Comparison of ENCODE assay signal across 1 cellular context in genomic region chr2:42925742-42926437, GRCh38.
TF ChIP-seq lines count a peak whose summit lies in the region.

No MANE protein-coding gene starts in this region.

TF ChIP-seq in GM23338, 12 proteins besides CTCF, POLR2A, EP300 and RAD21 (continued from another document):
- TF ChIP-seq, protein P1, sequence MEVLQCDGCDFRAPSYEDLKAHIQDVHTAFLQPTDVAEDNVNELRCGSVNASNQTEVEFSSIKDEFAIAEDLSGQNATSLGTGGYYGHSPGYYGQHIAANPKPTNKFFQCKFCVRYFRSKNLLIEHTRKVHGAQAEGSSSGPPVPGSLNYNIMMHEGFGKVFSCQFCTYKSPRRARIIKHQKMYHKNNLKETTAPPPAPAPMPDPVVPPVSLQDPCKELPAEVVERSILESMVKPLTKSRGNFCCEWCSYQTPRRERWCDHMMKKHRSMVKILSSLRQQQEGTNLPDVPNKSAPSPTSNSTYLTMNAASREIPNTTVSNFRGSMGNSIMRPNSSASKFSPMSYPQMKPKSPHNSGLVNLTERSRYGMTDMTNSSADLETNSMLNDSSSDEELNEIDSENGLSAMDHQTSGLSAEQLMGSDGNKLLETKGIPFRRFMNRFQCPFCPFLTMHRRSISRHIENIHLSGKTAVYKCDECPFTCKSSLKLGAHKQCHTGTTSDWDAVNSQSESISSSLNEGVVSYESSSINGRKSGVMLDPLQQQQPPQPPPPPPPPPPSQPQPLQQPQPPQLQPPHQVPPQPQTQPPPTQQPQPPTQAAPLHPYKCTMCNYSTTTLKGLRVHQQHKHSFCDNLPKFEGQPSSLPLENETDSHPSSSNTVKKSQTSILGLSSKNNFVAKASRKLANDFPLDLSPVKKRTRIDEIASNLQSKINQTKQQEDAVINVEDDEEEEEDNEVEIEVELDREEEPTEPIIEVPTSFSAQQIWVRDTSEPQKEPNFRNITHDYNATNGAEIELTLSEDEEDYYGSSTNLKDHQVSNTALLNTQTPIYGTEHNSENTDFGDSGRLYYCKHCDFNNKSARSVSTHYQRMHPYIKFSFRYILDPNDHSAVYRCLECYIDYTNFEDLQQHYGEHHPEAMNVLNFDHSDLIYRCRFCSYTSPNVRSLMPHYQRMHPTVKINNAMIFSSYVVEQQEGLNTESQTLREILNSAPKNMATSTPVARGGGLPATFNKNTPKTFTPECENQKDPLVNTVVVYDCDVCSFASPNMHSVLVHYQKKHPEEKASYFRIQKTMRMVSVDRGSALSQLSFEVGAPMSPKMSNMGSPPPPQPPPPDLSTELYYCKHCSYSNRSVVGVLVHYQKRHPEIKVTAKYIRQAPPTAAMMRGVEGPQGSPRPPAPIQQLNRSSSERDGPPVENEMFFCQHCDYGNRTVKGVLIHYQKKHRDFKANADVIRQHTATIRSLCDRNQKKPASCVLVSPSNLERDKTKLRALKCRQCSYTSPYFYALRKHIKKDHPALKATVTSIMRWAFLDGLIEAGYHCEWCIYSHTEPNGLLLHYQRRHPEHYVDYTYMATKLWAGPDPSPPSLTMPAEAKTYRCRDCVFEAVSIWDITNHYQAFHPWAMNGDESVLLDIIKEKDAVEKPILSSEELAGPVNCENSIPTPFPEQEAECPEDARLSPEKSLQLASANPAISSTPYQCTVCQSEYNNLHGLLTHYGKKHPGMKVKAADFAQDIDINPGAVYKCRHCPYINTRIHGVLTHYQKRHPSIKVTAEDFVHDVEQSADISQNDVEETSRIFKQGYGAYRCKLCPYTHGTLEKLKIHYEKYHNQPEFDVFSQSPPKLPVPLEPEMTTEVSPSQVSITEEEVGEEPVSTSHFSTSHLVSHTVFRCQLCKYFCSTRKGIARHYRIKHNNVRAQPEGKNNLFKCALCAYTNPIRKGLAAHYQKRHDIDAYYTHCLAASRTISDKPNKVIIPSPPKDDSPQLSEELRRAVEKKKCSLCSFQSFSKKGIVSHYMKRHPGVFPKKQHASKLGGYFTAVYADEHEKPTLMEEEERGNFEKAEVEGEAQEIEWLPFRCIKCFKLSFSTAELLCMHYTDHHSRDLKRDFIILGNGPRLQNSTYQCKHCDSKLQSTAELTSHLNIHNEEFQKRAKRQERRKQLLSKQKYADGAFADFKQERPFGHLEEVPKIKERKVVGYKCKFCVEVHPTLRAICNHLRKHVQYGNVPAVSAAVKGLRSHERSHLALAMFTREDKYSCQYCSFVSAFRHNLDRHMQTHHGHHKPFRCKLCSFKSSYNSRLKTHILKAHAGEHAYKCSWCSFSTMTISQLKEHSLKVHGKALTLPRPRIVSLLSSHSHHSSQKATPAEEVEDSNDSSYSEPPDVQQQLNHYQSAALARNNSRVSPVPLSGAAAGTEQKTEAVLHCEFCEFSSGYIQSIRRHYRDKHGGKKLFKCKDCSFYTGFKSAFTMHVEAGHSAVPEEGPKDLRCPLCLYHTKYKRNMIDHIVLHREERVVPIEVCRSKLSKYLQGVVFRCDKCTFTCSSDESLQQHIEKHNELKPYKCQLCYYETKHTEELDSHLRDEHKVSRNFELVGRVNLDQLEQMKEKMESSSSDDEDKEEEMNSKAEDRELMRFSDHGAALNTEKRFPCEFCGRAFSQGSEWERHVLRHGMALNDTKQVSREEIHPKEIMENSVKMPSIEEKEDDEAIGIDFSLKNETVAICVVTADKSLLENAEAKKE (CRISPR knock-in tag; IDR thresholded peaks at IDR 0.05): no peak
